ENCODE assay signal across 1 cellular context in the genomic region with DNA sequence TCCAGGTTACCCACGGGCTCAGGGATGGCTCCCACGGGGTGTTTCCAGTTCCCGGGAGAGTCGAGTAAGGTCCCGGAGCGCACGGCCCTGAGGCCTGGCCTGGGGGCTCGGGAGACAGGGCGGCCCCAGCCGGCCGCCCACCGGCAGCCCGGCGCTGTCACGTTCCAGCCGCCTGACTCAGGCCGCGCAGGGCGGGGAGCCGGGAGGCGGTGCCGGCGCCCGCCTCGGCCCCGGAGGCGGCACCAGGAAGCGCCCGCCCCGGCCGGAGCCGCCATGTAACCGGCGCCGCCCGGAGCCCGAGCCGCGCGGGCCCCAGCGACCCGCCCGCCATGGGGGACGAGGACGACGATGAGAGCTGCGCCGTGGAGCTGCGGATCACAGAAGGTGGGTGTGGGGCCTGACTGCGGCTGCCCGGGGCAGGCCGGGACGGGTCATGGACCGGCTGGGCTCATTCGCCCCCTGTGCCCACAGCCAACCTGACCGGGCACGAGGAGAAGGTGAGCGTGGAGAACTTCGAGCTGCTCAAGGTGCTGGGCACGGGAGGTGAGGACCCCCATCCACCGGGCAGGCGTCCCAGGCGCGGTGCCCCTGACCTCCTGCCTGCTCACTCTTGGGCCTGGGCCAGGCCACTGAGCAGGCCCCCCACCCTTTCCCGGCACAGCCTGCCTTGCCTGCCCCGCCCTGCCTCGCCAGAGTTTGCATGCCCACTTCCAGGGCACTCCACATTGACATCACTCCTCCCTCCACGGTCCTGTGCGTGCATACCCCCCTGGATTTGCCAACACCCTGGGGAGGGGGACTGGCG.
TF ChIP-seq lines count a peak whose summit lies in the region.

Gene RPS6KA4, plus strand, starts transcription at position 256 of the 805 bp plus-strand sequence. Its CDS starts 74 bp downstream, at position 330.

TF ChIP-seq in HepG2, 621 proteins besides CTCF, POLR2A, EP300 and RAD21 (continued from another document):
- TF ChIP-seq, protein P1, sequence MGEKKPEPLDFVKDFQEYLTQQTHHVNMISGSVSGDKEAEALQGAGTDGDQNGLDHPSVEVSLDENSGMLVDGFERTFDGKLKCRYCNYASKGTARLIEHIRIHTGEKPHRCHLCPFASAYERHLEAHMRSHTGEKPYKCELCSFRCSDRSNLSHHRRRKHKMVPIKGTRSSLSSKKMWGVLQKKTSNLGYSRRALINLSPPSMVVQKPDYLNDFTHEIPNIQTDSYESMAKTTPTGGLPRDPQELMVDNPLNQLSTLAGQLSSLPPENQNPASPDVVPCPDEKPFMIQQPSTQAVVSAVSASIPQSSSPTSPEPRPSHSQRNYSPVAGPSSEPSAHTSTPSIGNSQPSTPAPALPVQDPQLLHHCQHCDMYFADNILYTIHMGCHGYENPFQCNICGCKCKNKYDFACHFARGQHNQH (CRISPR knock-in tag; IDR thresholded peaks at IDR 0.05), result no peak
- TF ChIP-seq HCFC1 (IDR thresholded peaks at IDR 0.05; ENCODE audit: low read depth, low read length), result no peak
- no peak for TF ChIP-seq TFE3 (CRISPR knock-in tag; IDR thresholded peaks at IDR 0.05)
- TF ChIP-seq POLR2G (IDR thresholded peaks at IDR 0.05; ENCODE audit: low read depth, low read length), result peak; percentile 64
- TF ChIP-seq MLLT10 (CRISPR knock-in tag; IDR thresholded peaks at IDR 0.05), result no peak
- no peak for TF ChIP-seq BRD4 (CRISPR knock-in tag; IDR thresholded peaks at IDR 0.05)
- TF ChIP-seq ZIK1 (CRISPR knock-in tag; IDR thresholded peaks at IDR 0.05; ENCODE audit: borderline replicate concordance, low read depth), result peak; percentile 49; the same call in 1 of the 2 replicates
- peak; percentile 82 for TF ChIP-seq ZFY (CRISPR knock-in tag; IDR thresholded peaks at IDR 0.05)
- TF ChIP-seq SKI (IDR thresholded peaks at IDR 0.05; ENCODE audit: partially characterized antibody), result peak; percentile 27
- no peak for TF ChIP-seq RARG (CRISPR knock-in tag; IDR thresholded peaks at IDR 0.05; ENCODE audit: low read depth)
- 0 out of 2 replicates have a peak, but pooled peaks have one; percentile 2 for TF ChIP-seq ETV5 (CRISPR knock-in tag; IDR thresholded peaks at IDR 0.05; ENCODE audit: borderline replicate concordance)
- TF ChIP-seq, protein P2, sequence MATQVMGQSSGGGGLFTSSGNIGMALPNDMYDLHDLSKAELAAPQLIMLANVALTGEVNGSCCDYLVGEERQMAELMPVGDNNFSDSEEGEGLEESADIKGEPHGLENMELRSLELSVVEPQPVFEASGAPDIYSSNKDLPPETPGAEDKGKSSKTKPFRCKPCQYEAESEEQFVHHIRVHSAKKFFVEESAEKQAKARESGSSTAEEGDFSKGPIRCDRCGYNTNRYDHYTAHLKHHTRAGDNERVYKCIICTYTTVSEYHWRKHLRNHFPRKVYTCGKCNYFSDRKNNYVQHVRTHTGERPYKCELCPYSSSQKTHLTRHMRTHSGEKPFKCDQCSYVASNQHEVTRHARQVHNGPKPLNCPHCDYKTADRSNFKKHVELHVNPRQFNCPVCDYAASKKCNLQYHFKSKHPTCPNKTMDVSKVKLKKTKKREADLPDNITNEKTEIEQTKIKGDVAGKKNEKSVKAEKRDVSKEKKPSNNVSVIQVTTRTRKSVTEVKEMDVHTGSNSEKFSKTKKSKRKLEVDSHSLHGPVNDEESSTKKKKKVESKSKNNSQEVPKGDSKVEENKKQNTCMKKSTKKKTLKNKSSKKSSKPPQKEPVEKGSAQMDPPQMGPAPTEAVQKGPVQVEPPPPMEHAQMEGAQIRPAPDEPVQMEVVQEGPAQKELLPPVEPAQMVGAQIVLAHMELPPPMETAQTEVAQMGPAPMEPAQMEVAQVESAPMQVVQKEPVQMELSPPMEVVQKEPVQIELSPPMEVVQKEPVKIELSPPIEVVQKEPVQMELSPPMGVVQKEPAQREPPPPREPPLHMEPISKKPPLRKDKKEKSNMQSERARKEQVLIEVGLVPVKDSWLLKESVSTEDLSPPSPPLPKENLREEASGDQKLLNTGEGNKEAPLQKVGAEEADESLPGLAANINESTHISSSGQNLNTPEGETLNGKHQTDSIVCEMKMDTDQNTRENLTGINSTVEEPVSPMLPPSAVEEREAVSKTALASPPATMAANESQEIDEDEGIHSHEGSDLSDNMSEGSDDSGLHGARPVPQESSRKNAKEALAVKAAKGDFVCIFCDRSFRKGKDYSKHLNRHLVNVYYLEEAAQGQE (IDR thresholded peaks at IDR 0.05; ENCODE audit: borderline replicate concordance in 1 of 2, low read depth in 1 of 2, low read length in 2 of 2), result no peak
- TF ChIP-seq ZNF567 (CRISPR knock-in tag; IDR thresholded peaks at IDR 0.05; ENCODE audit: borderline replicate concordance), result 0 out of 2 replicates have a peak, but pooled peaks have one; percentile 50
- TF ChIP-seq FOXC1 (CRISPR knock-in tag; IDR thresholded peaks at IDR 0.05; ENCODE audit: borderline replicate concordance), result peak; percentile 26; the same call in 1 of the 2 replicates
- TF ChIP-seq ZMYM3 (CRISPR knock-in tag; IDR thresholded peaks at IDR 0.05), result no peak
- 0 out of 2 replicates have a peak, but pooled peaks have one; percentile 12 for TF ChIP-seq KAT7 (CRISPR knock-in tag; IDR thresholded peaks at IDR 0.05; ENCODE audit: borderline replicate concordance)
- TF ChIP-seq HHEX (CRISPR knock-in tag; IDR thresholded peaks at IDR 0.05), result no peak
- TF ChIP-seq POLR2AphosphoS5 (IDR thresholded peaks at IDR 0.05; ENCODE audit: low read depth, low read length), result 0 out of 2 replicates have a peak, but pooled peaks have one; percentile 33
- peak; percentile 66; the same call in 1 of the 2 replicates for TF ChIP-seq DNMT1 (CRISPR knock-in tag; IDR thresholded peaks at IDR 0.05)
- TF ChIP-seq ZNF33B (CRISPR knock-in tag; IDR thresholded peaks at IDR 0.05), result 0 out of 2 replicates have a peak, but pooled peaks have one; percentile 30
- peak; percentile 64; the same call in 1 of the 2 replicates for TF ChIP-seq YEATS4 (CRISPR knock-in tag; IDR thresholded peaks at IDR 0.05; ENCODE audit: borderline replicate concordance)
- 0 out of 2 replicates have a peak, but pooled peaks have one; percentile 20 for TF ChIP-seq THAP11 (CRISPR knock-in tag; IDR thresholded peaks at IDR 0.05)
- peak; percentile 55 for TF ChIP-seq ZFX (CRISPR knock-in tag; IDR thresholded peaks at IDR 0.05; ENCODE audit: low read depth)
- TF ChIP-seq, protein P3, sequence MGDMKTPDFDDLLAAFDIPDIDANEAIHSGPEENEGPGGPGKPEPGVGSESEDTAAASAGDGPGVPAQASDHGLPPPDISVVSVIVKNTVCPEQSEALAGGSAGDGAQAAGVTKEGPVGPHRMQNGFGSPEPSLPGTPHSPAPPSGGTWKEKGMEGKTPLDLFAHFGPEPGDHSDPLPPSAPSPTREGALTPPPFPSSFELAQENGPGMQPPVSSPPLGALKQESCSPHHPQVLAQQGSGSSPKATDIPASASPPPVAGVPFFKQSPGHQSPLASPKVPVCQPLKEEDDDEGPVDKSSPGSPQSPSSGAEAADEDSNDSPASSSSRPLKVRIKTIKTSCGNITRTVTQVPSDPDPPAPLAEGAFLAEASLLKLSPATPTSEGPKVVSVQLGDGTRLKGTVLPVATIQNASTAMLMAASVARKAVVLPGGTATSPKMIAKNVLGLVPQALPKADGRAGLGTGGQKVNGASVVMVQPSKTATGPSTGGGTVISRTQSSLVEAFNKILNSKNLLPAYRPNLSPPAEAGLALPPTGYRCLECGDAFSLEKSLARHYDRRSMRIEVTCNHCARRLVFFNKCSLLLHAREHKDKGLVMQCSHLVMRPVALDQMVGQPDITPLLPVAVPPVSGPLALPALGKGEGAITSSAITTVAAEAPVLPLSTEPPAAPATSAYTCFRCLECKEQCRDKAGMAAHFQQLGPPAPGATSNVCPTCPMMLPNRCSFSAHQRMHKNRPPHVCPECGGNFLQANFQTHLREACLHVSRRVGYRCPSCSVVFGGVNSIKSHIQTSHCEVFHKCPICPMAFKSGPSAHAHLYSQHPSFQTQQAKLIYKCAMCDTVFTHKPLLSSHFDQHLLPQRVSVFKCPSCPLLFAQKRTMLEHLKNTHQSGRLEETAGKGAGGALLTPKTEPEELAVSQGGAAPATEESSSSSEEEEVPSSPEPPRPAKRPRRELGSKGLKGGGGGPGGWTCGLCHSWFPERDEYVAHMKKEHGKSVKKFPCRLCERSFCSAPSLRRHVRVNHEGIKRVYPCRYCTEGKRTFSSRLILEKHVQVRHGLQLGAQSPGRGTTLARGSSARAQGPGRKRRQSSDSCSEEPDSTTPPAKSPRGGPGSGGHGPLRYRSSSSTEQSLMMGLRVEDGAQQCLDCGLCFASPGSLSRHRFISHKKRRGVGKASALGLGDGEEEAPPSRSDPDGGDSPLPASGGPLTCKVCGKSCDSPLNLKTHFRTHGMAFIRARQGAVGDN (CRISPR knock-in tag; IDR thresholded peaks at IDR 0.05), result peak; percentile 20
- peak; percentile 66; the same call in 1 of the 2 replicates for TF ChIP-seq ARID2 (CRISPR knock-in tag; IDR thresholded peaks at IDR 0.05; ENCODE audit: borderline replicate concordance)
- TF ChIP-seq ZC3H13 (CRISPR knock-in tag; IDR thresholded peaks at IDR 0.05), result no peak
- peak; percentile 89 for TF ChIP-seq MLX (CRISPR knock-in tag; IDR thresholded peaks at IDR 0.05)
- 0 out of 2 replicates have a peak, but pooled peaks have one; percentile 57 for TF ChIP-seq ZNF839 (CRISPR knock-in tag; IDR thresholded peaks at IDR 0.05; ENCODE audit: borderline replicate concordance)
- peak; percentile 48; the same call in 1 of the 2 replicates for TF ChIP-seq KDM2A (CRISPR knock-in tag; IDR thresholded peaks at IDR 0.05; ENCODE audit: borderline replicate concordance, low read depth)
- TF ChIP-seq ZBTB7B (CRISPR knock-in tag; IDR thresholded peaks at IDR 0.05), result 0 out of 2 replicates have a peak, but pooled peaks have one; percentile 11
- peak; percentile 28 for TF ChIP-seq XRCC5 (optimal IDR thresholded peaks at IDR 0.05; ENCODE audit: low read length)
